Comparison of ENCODE assay signal across 17 cellular contexts in genomic region chr5:102901821-102902448, GRCh38.
DNase-seq lines count a peak whose midpoint lies in the region; ATAC-seq and TF ChIP-seq lines count a peak whose summit lies in the region.
"Had no signal": no experiment of that assay in that cellular context is flagged by ENCODE, and none has a peak within 500 bp of the region (broad histone marks: within the 10 kb centered on the region; RNA-seq: fewer than 3 reads in every experiment).

No MANE protein-coding gene starts in this region.

- 95% methylated on average over 1 of the region's 1 CpG for WGBS in hepatocyte (ENCODE audit: low lambda C conversion rate, missing lambda C conversion rate)

- no peaks in the 10 kb centered on the region for H3K79me2 ChIP-seq in hepatocyte

- H2AFZ ChIP-seq in hepatocyte: no peak overlapping the region

- H3K4me2 ChIP-seq in hepatocyte: no peak overlapping the region

- H3K27ac Mint-ChIP-seq in immature natural killer cell: peak overlapping the region; percentile 2 to 80 (median 60)

- no peaks in the 10 kb centered on the region for H3K27me3 ChIP-seq in hepatocyte
- H3K27me3 ChIP-seq: pancreas, suprapubic skin had no signal

- H3K36me3 ChIP-seq in hepatocyte (replicated peaks; ENCODE audit: insufficient read depth, low read depth): no peaks in the 10 kb centered on the region
- H3K36me3 ChIP-seq: pancreas, suprapubic skin had no signal

- DNase-seq in EH (ENCODE audit: low read depth): peak; percentile 68
- DNase-seq in HuH-7 (ENCODE audit: low spot score): peak; percentile 1
- peak; percentile 42 for DNase-seq in SK-MEL-5 (ENCODE audit: low read depth, low spot score)
- DNase-seq in immature natural killer cell: no peak
- DNase-seq in NCI-H187 treated with DMSO at 0.1 percent for 48 hours (lab: John Stamatoyannopoulos, UW): no peak
- no peak for DNase-seq in hepatocyte (ENCODE audit: low spot score)
- DNase-seq: activated CD8-positive, alpha-beta memory T cell treated with anti-CD3 and anti-CD28 coated beads, Interleukin-2, amount 50 U/mL, for 4 hours; anterior cingulate cortex; GOT3; KG1; left ventricle myocardium superior; pancreas; stimulated activated CD4-positive, alpha-beta T cell treated with anti-CD3 and anti-CD28 coated beads, Interleukin-4, amount 100 ng/mL, for 24 hours; T1000 had no signal

- H4K20me1 ChIP-seq in hepatocyte (ENCODE audit: insufficient read depth, poor library complexity, severe bottlenecking): no peaks in the 10 kb centered on the region

- H3K4me1 ChIP-seq in hepatocyte (ENCODE audit: insufficient read depth): no peaks in the 10 kb centered on the region
- H3K4me1 ChIP-seq: pancreas, suprapubic skin had no signal

- TF ChIP-seq CTCF in hepatocyte (IDR thresholded peaks at IDR 0.05; ENCODE audit: poor library complexity): no peak

- H3K4me3 Mint-ChIP-seq in immature natural killer cell: no peak overlapping the region

- no peak for ATAC-seq in HG02884 (IDR thresholded peaks at IDR 0.05; ENCODE audit: unreplicated experiment)
- ATAC-seq: left ventricle myocardium superior had no signal

- H3K4me3 ChIP-seq in hepatocyte: no peak overlapping the region
- H3K4me3 ChIP-seq: pancreas, SK-N-MC, suprapubic skin had no signal

- H3K27me3 Mint-ChIP-seq in immature natural killer cell (ENCODE audit: low read depth in 3 of 3): peaks cover 0 to 2% (median 0%) of the 10 kb centered on the region in 3 donors

- peaks cover 43 to 75% of the 10 kb centered on the region in 2 donors for H3K4me1 Mint-ChIP-seq in immature natural killer cell

- H3K9me3 Mint-ChIP-seq in immature natural killer cell: peaks cover 0 to 5% (median 0%) of the 10 kb centered on the region in 6 donors

- no peaks in the 10 kb centered on the region for H3K9me2 ChIP-seq in hepatocyte (replicated peaks; ENCODE audit: insufficient read depth)

- peaks cover 0 to 16% (median 9%) of the 10 kb centered on the region in 3 donors for H3K36me3 Mint-ChIP-seq in immature natural killer cell

- H3K27ac ChIP-seq in hepatocyte: no peak overlapping the region
- H3K27ac ChIP-seq: pancreas, SK-N-MC, suprapubic skin had no signal

- in situ Hi-C loops in SK-MEL-5 (cut with HindIII; ENCODE audit: low pct_unique_long_range_greater_than_20kb, low sequenced_read_pairs): no loop called here

- H3K9me3 ChIP-seq in hepatocyte (ENCODE audit: low read depth): no peaks in the 10 kb centered on the region
- H3K9me3 ChIP-seq: pancreas, suprapubic skin had no signal

Comparison
In these comparisons a context has a peak if more than half of its experiments do, and no peak if none do; other contexts are left out.
1. DNase-seq: peak in EH (single experiment), HuH-7 (single experiment) and SK-MEL-5 (single experiment); none in immature natural killer cell (0 of 3), NCI-H187 treated with DMSO at 0.1 percent for 48 hours (single experiment) and hepatocyte (single experiment).